Comparison of ENCODE assay signal across 31 cellular contexts in genomic region chr6:144639654-144640053, GRCh38.
"Had no signal": no experiment of that assay in that cellular context is flagged by ENCODE, and none has a peak within 500 bp of the region (broad histone marks: within the 10 kb centered on the region; RNA-seq: fewer than 3 reads in every experiment).

No MANE protein-coding gene starts in this region.

- H3K27ac Mint-ChIP-seq: activated CD4-positive, alpha-beta memory T cell treated with anti-CD3 and anti-CD28 coated beads for 36 hours; activated CD4-positive, alpha-beta T cell treated with anti-CD3 and anti-CD28 coated beads, Interleukin-2, amount 10 ng/mL, durations not matched to agents 24 days and 14 days; activated naive CD4-positive, alpha-beta T cell treated with anti-CD3 and anti-CD28 coated beads, Interleukin-2, amount 10 ng/mL, durations not matched to agents 7 days and 5 days; activated T-helper 1 cell treated with anti-CD3 and anti-CD28 coated beads, Interleukin-12 subunit alpha, Interleukin-12 subunit beta, Interleukin-2, Interleukin-4 antibody, amounts not matched to agents 30 ng/mL and 10 ng/mL and 1 ng/mL, durations not matched to agents 14 hours and 24 hours and 36 hours; mesothelial cell of epicardium; neural progenitor cell; stimulated activated naive B cell treated with anti-CD40 and anti-IgM and Interleukin-4, amounts not matched to agents 10 μg/mL and 1 μg/mL and 100 μg/mL, for 72 hours; T-helper 1 cell treated with Interleukin-12 subunit alpha and Interleukin-12 subunit beta and Interleukin-4 antibody, amounts not matched to agents 30 μg/mL and 1 μg/mL, for 36 hours had no signal

- H3K27me3 ChIP-seq: colonic mucosa, esophagus squamous epithelium, neural progenitor cell, stomach, thyroid gland, upper lobe of right lung had no signal

- H3K4me3 ChIP-seq: colonic mucosa, esophagus squamous epithelium, left ventricle myocardium inferior, lung, neural progenitor cell, psoas muscle, stomach, thyroid gland, upper lobe of right lung had no signal

- H3K9me3 ChIP-seq: colonic mucosa, esophagus squamous epithelium, left ventricle myocardium inferior, psoas muscle, stomach, thyroid gland, upper lobe of right lung had no signal

- H3K36me3 ChIP-seq: colonic mucosa, esophagus squamous epithelium, left ventricle myocardium inferior, neural progenitor cell, stomach, thyroid gland, upper lobe of right lung, WERI-Rb-1 had no signal

- H3K4me1 Mint-ChIP-seq: activated CD4-positive, alpha-beta T cell treated with anti-CD3 and anti-CD28 coated beads, Interleukin-2, amount 10 ng/mL, durations not matched to agents 24 days and 14 days; activated naive CD4-positive, alpha-beta T cell treated with anti-CD3 and anti-CD28 coated beads, Interleukin-2, amount 10 ng/mL, durations not matched to agents 7 days and 5 days; neural progenitor cell had no signal

- H3K4me2 ChIP-seq: neural progenitor cell had no signal

- H3K9me3 Mint-ChIP-seq: activated CD4-positive, alpha-beta memory T cell treated with anti-CD3 and anti-CD28 coated beads for 36 hours; activated CD4-positive, alpha-beta T cell treated with anti-CD3 and anti-CD28 coated beads, Interleukin-2, amount 10 ng/mL, durations not matched to agents 24 days and 14 days; activated naive CD4-positive, alpha-beta T cell treated with anti-CD3 and anti-CD28 coated beads, Interleukin-2, amount 10 ng/mL, durations not matched to agents 7 days and 5 days; activated T-helper 1 cell treated with anti-CD3 and anti-CD28 coated beads, Interleukin-12 subunit alpha, Interleukin-12 subunit beta, Interleukin-2, Interleukin-4 antibody, amounts not matched to agents 30 ng/mL and 10 ng/mL and 1 ng/mL, durations not matched to agents 14 hours and 24 hours and 36 hours; naive B cell; neural progenitor cell; stimulated activated naive B cell treated with anti-CD40 and anti-IgM and Interleukin-4, amounts not matched to agents 10 μg/mL and 1 μg/mL and 100 μg/mL, for 72 hours; T-helper 1 cell treated with Interleukin-12 subunit alpha and Interleukin-12 subunit beta and Interleukin-4 antibody, amounts not matched to agents 30 μg/mL and 1 μg/mL, for 36 hours had no signal

- H3K4me1 ChIP-seq: colonic mucosa, parathyroid adenoma, psoas muscle, stomach, upper lobe of right lung had no signal

- H3K27ac ChIP-seq: colonic mucosa, epithelial cell of prostate, esophagus squamous epithelium, left ventricle myocardium inferior, neural progenitor cell, parathyroid adenoma, psoas muscle, stomach, thyroid gland, upper lobe of right lung, WERI-Rb-1 had no signal

- ATAC-seq: psoas muscle; stimulated activated naive B cell treated with anti-CD40 and anti-IgM and Interleukin-4, amounts not matched to agents 10 μg/mL and 1 μg/mL and 100 μg/mL, for 72 hours; upper lobe of right lung had no signal

- DNase-seq: activated CD4-positive, alpha-beta memory T cell treated with anti-CD3 and anti-CD28 coated beads for 36 hours; activated CD4-positive, alpha-beta T cell treated with anti-CD3 and anti-CD28 coated beads, Interleukin-2, amount 10 ng/mL, durations not matched to agents 24 days and 14 days; activated CD4-positive, CD25-positive, alpha-beta regulatory T cell treated with anti-CD3 and anti-CD28 coated beads, Interleukin-2, amount 50 U/mL, for 72 hours; activated CD8-positive, alpha-beta memory T cell treated with anti-CD3 and anti-CD28 coated beads, Interleukin-2, amount 50 U/mL, for 4 hours; activated effector memory CD4-positive, alpha-beta T cell treated with anti-CD3 and anti-CD28 coated beads, Interleukin-2, amount 50 U/mL, for 16 hours; activated naive CD4-positive, alpha-beta T cell treated with anti-CD3 and anti-CD28 coated beads, Interleukin-2, amount 10 ng/mL, durations not matched to agents 7 days and 5 days; activated T-cell treated with anti-CD3 and anti-CD28 coated beads, Interleukin-2, amount 50 U/mL, for 1 hour; anterior cingulate cortex; cerebellar nuclear complex; colonic mucosa; effector CD8-positive, alpha-beta T cell; esophagus squamous epithelium; left ventricle myocardium inferior; naive B cell; occipital lobe; psoas muscle; stimulated activated CD4-positive, alpha-beta T cell treated with anti-CD3 and anti-CD28 coated beads, Interleukin-15, amount 100 ng/mL, for 24 hours; stimulated activated CD4-positive, alpha-beta T cell treated with anti-CD3 and anti-CD28 coated beads, Interleukin-2, amount 100 ng/mL, for 24 hours; stimulated activated naive B cell treated with anti-CD40 and anti-IgM and Interleukin-4, amounts not matched to agents 10 μg/mL and 1 μg/mL and 100 μg/mL, for 72 hours; stomach; T1000; thyroid gland; upper lobe of right lung; WERI-Rb-1 had no signal

- H3K36me3 Mint-ChIP-seq: activated CD4-positive, alpha-beta memory T cell treated with anti-CD3 and anti-CD28 coated beads for 36 hours; mesothelial cell of epicardium; neural progenitor cell had no signal

- H2AFZ ChIP-seq: neural progenitor cell, parathyroid adenoma had no signal

- H3K4me3 Mint-ChIP-seq: activated CD4-positive, alpha-beta memory T cell treated with anti-CD3 and anti-CD28 coated beads for 36 hours; activated CD4-positive, alpha-beta T cell treated with anti-CD3 and anti-CD28 coated beads, Interleukin-2, amount 10 ng/mL, durations not matched to agents 24 days and 14 days; activated naive CD4-positive, alpha-beta T cell treated with anti-CD3 and anti-CD28 coated beads, Interleukin-2, amount 10 ng/mL, durations not matched to agents 7 days and 5 days; activated T-helper 1 cell treated with anti-CD3 and anti-CD28 coated beads, Interleukin-12 subunit alpha, Interleukin-12 subunit beta, Interleukin-2, Interleukin-4 antibody, amounts not matched to agents 30 ng/mL and 10 ng/mL and 1 ng/mL, durations not matched to agents 14 hours and 24 hours and 36 hours; mesothelial cell of epicardium; neural progenitor cell; stimulated activated naive B cell treated with anti-CD40 and anti-IgM and Interleukin-4, amounts not matched to agents 10 μg/mL and 1 μg/mL and 100 μg/mL, for 72 hours; T-helper 1 cell treated with Interleukin-12 subunit alpha and Interleukin-12 subunit beta and Interleukin-4 antibody, amounts not matched to agents 30 μg/mL and 1 μg/mL, for 36 hours had no signal

- H3K27me3 Mint-ChIP-seq: activated CD4-positive, alpha-beta memory T cell treated with anti-CD3 and anti-CD28 coated beads for 36 hours; activated CD4-positive, alpha-beta T cell treated with anti-CD3 and anti-CD28 coated beads, Interleukin-2, amount 10 ng/mL, durations not matched to agents 24 days and 14 days; activated naive CD4-positive, alpha-beta T cell treated with anti-CD3 and anti-CD28 coated beads, Interleukin-2, amount 10 ng/mL, durations not matched to agents 7 days and 5 days; naive B cell; stimulated activated naive B cell treated with anti-CD40 and anti-IgM and Interleukin-4, amounts not matched to agents 10 μg/mL and 1 μg/mL and 100 μg/mL, for 72 hours had no signal

- H3K9ac ChIP-seq: neural progenitor cell, parathyroid adenoma had no signal
